ENCODE assay signal across 8 cellular contexts in the genomic region with DNA sequence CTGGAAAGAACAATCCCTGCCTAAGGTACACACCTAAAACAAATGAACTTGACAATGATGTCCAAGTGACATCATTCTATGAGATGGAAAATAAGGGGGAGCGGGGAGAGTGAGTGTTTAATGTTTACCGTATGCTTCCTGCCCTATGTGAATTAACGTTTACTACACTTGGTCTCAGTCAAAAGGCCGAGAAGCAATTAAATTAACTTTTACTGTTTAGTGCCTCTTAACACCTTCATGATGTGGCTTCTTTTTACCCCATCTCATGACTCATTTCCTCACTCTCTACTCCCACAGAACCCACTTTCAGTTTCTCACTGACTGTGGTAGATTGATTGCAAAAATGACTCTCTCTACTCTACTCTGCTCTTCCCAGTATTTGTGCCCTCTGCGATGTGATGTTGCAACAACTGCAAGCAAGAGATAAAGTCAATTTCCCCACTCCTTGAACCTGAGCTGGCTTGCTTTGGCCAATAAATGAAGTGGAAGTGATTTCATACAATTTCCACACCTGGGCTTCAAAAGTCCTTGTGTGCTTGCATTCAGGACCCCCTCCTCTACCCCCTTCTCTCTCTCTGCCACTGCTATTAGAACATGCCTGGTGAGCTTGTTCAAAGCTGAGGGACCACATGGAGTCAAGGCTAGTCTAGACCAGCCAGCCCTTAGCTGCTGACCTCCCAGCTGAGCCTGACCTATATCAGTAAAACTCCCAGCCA. TPM values are rescaled to one million over a fixed set of nuclear protein-coding genes. Genes with fewer than 3 reads are reported as not detected.
DNase-seq lines count a peak whose midpoint lies in the region; ATAC-seq and TF ChIP-seq lines count a peak whose summit lies in the region.

No MANE protein-coding gene starts in this region.

- H3K27ac ChIP-seq in foreskin keratinocyte (no peak overlapping the region), upper lobe of left lung (peak overlapping the region in 1 of 4 donors; percentile 23), psoas muscle (no peak overlapping the region)

- no peak for TF ChIP-seq CTCF in foreskin keratinocyte (conservative IDR thresholded peaks at IDR 0.05)
- no peak for TF ChIP-seq CTCF in upper lobe of left lung (IDR thresholded peaks at IDR 0.05)
- no peak for TF ChIP-seq CTCF in psoas muscle (IDR thresholded peaks at IDR 0.05)

- H3K9me3 ChIP-seq in upper lobe of left lung (no peaks in the 10 kb centered on the region), psoas muscle (no peaks in the 10 kb centered on the region)

- H3K4me3 ChIP-seq in upper lobe of left lung (no peak overlapping the region), psoas muscle (no peak overlapping the region)

- H3K36me3 ChIP-seq in upper lobe of left lung (no peaks in the 10 kb centered on the region), psoas muscle (ENCODE audit: insufficient read depth in 1 of 2, low read depth in 1 of 2) (no peaks in the 10 kb centered on the region)

- no peak for TF ChIP-seq EP300 in upper lobe of left lung (IDR thresholded peaks at IDR 0.05)

- DNase-seq in GM04503 (ENCODE audit: low read depth) (peak; percentile 59), UCSD-AML1 (lab: John Stamatoyannopoulos, UW; ENCODE audit: unreplicated experiment) (peak; percentile 29), foreskin keratinocyte (peak; percentile 51 to 67), upper lobe of left lung (peak in 1 of 2 donors; percentile 46), psoas muscle (no peak), NCI-H1105 treated with DMSO at 0.1 percent for 48 hours (lab: John Stamatoyannopoulos, UW) (no peak)

- H3K4me1 ChIP-seq in foreskin keratinocyte, result no peaks in the 10 kb centered on the region
- H3K4me1 ChIP-seq in upper lobe of left lung, result peaks cover 0 to 11% (median 5%) of the 10 kb centered on the region in 4 donors
- no peaks in the 10 kb centered on the region for H3K4me1 ChIP-seq in psoas muscle

- WGBS in upper lobe of left lung, 2 donors, result 14 to 27% methylated on average over 5 of the region's 5 CpGs
- 31 to 37% (median 34%) methylated on average over 5 of the region's 5 CpGs for WGBS in psoas muscle, 3 donors

- intact Hi-C loops in psoas muscle (cut with DNase I), result no loop called here

- H3K27me3 ChIP-seq in foreskin keratinocyte (peaks cover 18% of the 10 kb centered on the region), upper lobe of left lung (no peaks in the 10 kb centered on the region), psoas muscle (ENCODE audit: insufficient read depth in 3 of 3, low read length in 2 of 3) (peaks cover 0 to 6% (median 3%) of the 10 kb centered on the region in 3 donors)

- ATAC-seq in GM21360 (IDR thresholded peaks at IDR 0.05; ENCODE audit: unreplicated experiment), result peak; percentile 100
- ATAC-seq in HG03521 (IDR thresholded peaks at IDR 0.05; ENCODE audit: unreplicated experiment), result peak; percentile 100
- peak; percentile 88 for ATAC-seq in foreskin keratinocyte
- peak; percentile 61 to 83 for ATAC-seq in upper lobe of left lung (ENCODE audit: low FRiP score in 2 of 2)
- ATAC-seq in psoas muscle, result no peak

- no peak for TF ChIP-seq POLR2A in upper lobe of left lung (IDR thresholded peaks at IDR 0.05)

RNA-seq across cellular contexts. Expression of a gene that starts 11.6 kb away (rescaled TPM):
- total RNA-seq in foreskin keratinocyte (40.8 and 44.8 TPM in 2 replicates), upper lobe of left lung (10 to 100 TPM; 23.9 to 60.8 (median 27.6) TPM), psoas muscle (10 to 100 TPM; 27.4 to 43.1 (median 37.9) TPM)
- polyA plus RNA-seq in foreskin keratinocyte (35.6 and 36.8 TPM in 2 replicates), psoas muscle (10 to 100 TPM; 28.3 to 47.1 (median 28.8) TPM)

Comparison
In these comparisons a context has a peak if more than half of its experiments do, and no peak if none do; other contexts are left out.
1. DNase-seq: peak in GM04503 (single experiment), UCSD-AML1 (single experiment) and foreskin keratinocyte (2 of 2); none in psoas muscle (0 of 2) and NCI-H1105 treated with DMSO at 0.1 percent for 48 hours (single experiment).
2. ATAC-seq: peak in GM21360 (single experiment), HG03521 (single experiment), foreskin keratinocyte (single experiment) and upper lobe of left lung (2 of 2); none in psoas muscle (0 of 4).